Comparison of ENCODE assay signal across 1 cellular context in the genomic region with DNA sequence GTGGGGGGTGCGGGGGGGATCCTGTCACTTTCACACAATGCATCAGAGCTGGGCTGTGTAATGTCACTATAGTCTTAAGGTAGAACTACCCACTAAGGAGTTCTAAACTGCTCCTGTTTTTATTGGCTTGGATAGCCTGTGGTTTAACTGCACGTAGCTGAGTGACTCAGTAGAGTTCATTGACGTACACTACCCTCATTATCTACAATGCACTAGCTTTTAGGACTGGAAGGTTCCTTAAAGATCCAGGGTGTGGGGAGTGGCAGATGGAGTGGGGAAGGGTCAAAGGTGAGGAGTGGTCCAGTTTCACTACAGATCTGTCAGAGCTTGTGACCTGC.
TF ChIP-seq lines count a peak whose summit lies in the region.

No MANE protein-coding gene starts in this region.

TF ChIP-seq in IMR-90, 13 proteins besides CTCF, POLR2A, EP300 and RAD21:
- TF ChIP-seq BHLHE40 (IDR thresholded peaks at IDR 0.05; ENCODE audit: low read depth, low read length) (0 out of 2 replicates have a peak, but pooled peaks have one; percentile 11), CHD1 (IDR thresholded peaks at IDR 0.05; ENCODE audit: low read depth, low read length) (no peak), FOS (IDR thresholded peaks at IDR 0.05; ENCODE audit: low read depth, low read length) (peak; percentile 86), CEBPB (IDR thresholded peaks at IDR 0.05; ENCODE audit: low read depth, low read length) (no peak)
